12 cellular contexts compared by ENCODE assay signal in the genomic region with DNA sequence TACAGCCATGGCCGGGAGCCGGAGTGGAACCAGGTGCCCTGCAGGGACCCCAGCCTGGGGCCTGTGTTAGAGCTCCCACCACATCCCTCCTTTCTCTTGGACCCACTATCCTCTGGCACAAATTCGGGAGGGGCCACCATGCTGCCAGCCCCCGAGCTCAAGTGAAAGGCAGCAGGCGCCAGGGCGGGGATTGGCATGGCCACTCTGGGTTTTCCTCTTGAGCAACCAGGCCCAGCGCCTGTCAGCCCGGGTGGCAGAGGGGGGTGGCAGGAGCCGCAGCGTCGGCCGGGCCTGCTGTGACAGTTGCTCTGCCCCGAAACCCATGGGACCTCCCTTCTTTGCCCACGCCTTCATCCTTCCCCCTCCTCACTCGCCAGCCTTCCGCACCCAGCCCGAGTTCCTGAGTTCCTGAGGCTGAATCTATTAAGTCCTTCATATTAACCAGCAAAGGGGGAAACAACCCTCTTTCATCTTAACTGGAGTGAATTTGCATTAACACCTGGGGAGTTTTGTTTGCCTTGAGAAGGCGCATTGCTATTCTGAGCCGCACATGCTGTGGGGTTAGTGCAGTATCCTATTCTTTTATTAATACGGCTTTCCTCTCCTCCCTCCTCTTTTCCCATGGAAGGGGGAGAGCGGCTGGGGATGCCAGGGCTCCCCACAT. TPM values are rescaled to one million over a fixed set of nuclear protein-coding genes. Genes with fewer than 3 reads are reported as not detected.
DNase-seq lines count a peak whose midpoint lies in the region; ATAC-seq and TF ChIP-seq lines count a peak whose summit lies in the region.
"Had no signal": no experiment of that assay in that cellular context is flagged by ENCODE, and none has a peak within 500 bp of the region (broad histone marks: within the 10 kb centered on the region; RNA-seq: fewer than 3 reads in every experiment).

No MANE protein-coding gene starts in this region.

- peak; percentile 51 for ATAC-seq in Right ventricle myocardium superior (ENCODE audit: poor library complexity)
- ATAC-seq in Right ventricle myocardium inferior = no peak
- no peak for ATAC-seq in PC-3
- ATAC-seq in upper lobe of right lung = peak; percentile 72

- peak; percentile 56 for DNase-seq in Right ventricle myocardium superior
- DNase-seq in Right ventricle myocardium inferior (ENCODE audit: missing footprints) = no peak
- DNase-seq in PC-3 = no peak
- DNase-seq in upper lobe of right lung = peak; percentile 85
- no peak for DNase-seq in iPS-NIHi11 (ENCODE audit: low spot score)
- DNase-seq in NCI-H82 treated with DMSO at 0.1 percent for 48 hours (lab: John Stamatoyannopoulos, UW; ENCODE audit: unreplicated experiment) = no peak
- no peak for DNase-seq in 8988T
- DNase-seq: activated CD4-positive, alpha-beta T cell treated with anti-CD3 and anti-CD28 coated beads, Interleukin-2, amount 50 U/mL, for 1 hour; activated naive CD4-positive, alpha-beta T cell; NCI-H1930 had no signal

- H3K4me3 ChIP-seq in PC-3 (ENCODE audit: low read length) (no peak overlapping the region), iPS-20b (ENCODE audit: low read length) (peak overlapping the region; percentile 51), upper lobe of right lung (no peak overlapping the region)
- H3K4me3 ChIP-seq: sigmoid colon had no signal

- H3K9ac ChIP-seq in PC-3 (ENCODE audit: low read length) (no peak overlapping the region), iPS-20b (ENCODE audit: low read depth, low read length) (no peak overlapping the region)

- H4K20me1 ChIP-seq in PC-3 (ENCODE audit: low read length) = no peaks in the 10 kb centered on the region

- no peaks in the 10 kb centered on the region for H3K9me2 ChIP-seq in PC-3 (replicated peaks; ENCODE audit: low read length)

- intact Hi-C loops in Right ventricle myocardium superior (cut with DNase I) (no loop called here), Right ventricle myocardium inferior (cut with DNase I) (no loop called here), PC-3 (cut with micrococcal nuclease) (loop anchor here (5.0 to 10.0 kb wide), 2 partner anchors 302 to 384 kb away; no protein-coding TSS in a partner anchor), upper lobe of right lung (cut with DNase I) (no loop called here)

- TF ChIP-seq CTCF in PC-3 (conservative IDR thresholded peaks at IDR 0.05; ENCODE audit: low read depth, low read length) = no peak
- no peak for TF ChIP-seq CTCF in upper lobe of right lung (IDR thresholded peaks at IDR 0.05)

- peak overlapping the region; percentile 70; the same call in 1 of the 2 replicates for H3K4me2 ChIP-seq in PC-3 (ENCODE audit: low read length)

- BruUV-seq in PC-3 (replicated peaks; lab: Mats Ljungman, UMichigan) = no TSS peak

- CTCF ChIA-PET in PC-3 (lab: Charles Lee) = interaction anchor here (0.5 to 2.0 kb wide), 2 partner anchors 14 to 386 kb away, joined by 5 to 8 read pairs; no protein-coding TSS in a partner anchor

- H3K9me3 ChIP-seq in PC-3 (ENCODE audit: low read length) = no peaks in the 10 kb centered on the region
- H3K9me3 ChIP-seq in iPS-20b (ENCODE audit: insufficient read depth, low read depth, low read length) = no peaks in the 10 kb centered on the region
- H3K9me3 ChIP-seq in upper lobe of right lung = no peaks in the 10 kb centered on the region
- H3K9me3 ChIP-seq: sigmoid colon had no signal

- no peaks in the 10 kb centered on the region for H3K79me2 ChIP-seq in PC-3 (ENCODE audit: low read length)

- POLR2A ChIA-PET in PC-3 (lab: Charles Lee; ENCODE audit: unreplicated experiment) = no interaction called here

- H3K27ac ChIP-seq in PC-3 (ENCODE audit: low read length) (peak overlapping the region; percentile 89), iPS-20b (ENCODE audit: low read length) (no peak overlapping the region), upper lobe of right lung (no peak overlapping the region)

- H3K36me3 ChIP-seq in PC-3 (ENCODE audit: low read depth, low read length) (no peaks in the 10 kb centered on the region), iPS-20b (ENCODE audit: insufficient read depth, low read depth, low read length) (no peaks in the 10 kb centered on the region), upper lobe of right lung (no peaks in the 10 kb centered on the region)

- no peaks in the 10 kb centered on the region for H3F3A ChIP-seq in PC-3 (ENCODE audit: low read length, unreplicated experiment)

- no peak overlapping the region for H2AFZ ChIP-seq in PC-3 (ENCODE audit: low read length)

- no peaks in the 10 kb centered on the region for H3K27me3 ChIP-seq in PC-3 (ENCODE audit: low read length)
- peaks cover 65% of the 10 kb centered on the region for H3K27me3 ChIP-seq in iPS-20b (ENCODE audit: insufficient read depth, low read length)
- peaks cover 6% of the 10 kb centered on the region for H3K27me3 ChIP-seq in upper lobe of right lung

- H3K4me1 ChIP-seq in PC-3 (ENCODE audit: insufficient read depth, low read length) (peaks cover 50% of the 10 kb centered on the region), iPS-20b (ENCODE audit: insufficient read depth, low read length) (peaks cover 30% of the 10 kb centered on the region), upper lobe of right lung (peaks cover 19% of the 10 kb centered on the region)

RNA-seq across cellular contexts. Expression of a gene that starts 16.7 kb away (rescaled TPM):
- total RNA-seq in Right ventricle myocardium superior = not detected
- total RNA-seq in Right ventricle myocardium inferior = not detected
- 0.69 and 0.87 TPM in 2 replicates for total RNA-seq in PC-3 (2014; rRNA removed)
- total RNA-seq in upper lobe of right lung = not detected

Comparison
In these comparisons a context has a peak if more than half of its experiments do, and no peak if none do; other contexts are left out.
1. ATAC-seq: peak in Right ventricle myocardium superior (single experiment) and upper lobe of right lung (single experiment); none in Right ventricle myocardium inferior (single experiment) and PC-3 (single experiment).
2. DNase-seq: peak in Right ventricle myocardium superior (single experiment) and upper lobe of right lung (single experiment); none in Right ventricle myocardium inferior (single experiment), PC-3 (single experiment), iPS-NIHi11 (single experiment), NCI-H82 treated with DMSO at 0.1 percent for 48 hours (single experiment) and 8988T (single experiment).